ENCODE assay signal across 1 cellular context in genomic region chr14:50344116-50344775, GRCh38.
TF ChIP-seq lines count a peak whose summit lies in the region.

No MANE protein-coding gene starts in this region.

TF ChIP-seq in GM12878, 131 proteins besides CTCF, POLR2A, EP300 and RAD21 (continued from another document and continues in another):
- no peak for TF ChIP-seq ELK1 (IDR thresholded peaks at IDR 0.05; ENCODE audit: low read depth, low read length)
- no peak; the same call in 1 of the 2 replicates for TF ChIP-seq ATF2 (IDR thresholded peaks at IDR 0.05; ENCODE audit: low read length)
- no peak for TF ChIP-seq SIX5 (IDR thresholded peaks at IDR 0.05; ENCODE audit: low read depth, low read length, severe bottlenecking)
- no peak for TF ChIP-seq REST (IDR thresholded peaks at IDR 0.05; ENCODE audit: low read depth, low read length)
- no peak for TF ChIP-seq RBBP5 (conservative IDR thresholded peaks at IDR 0.05)
- no peak for TF ChIP-seq ZSCAN29 (IDR thresholded peaks at IDR 0.05)
- TF ChIP-seq NFYA (IDR thresholded peaks at IDR 0.05; ENCODE audit: borderline replicate concordance, low read depth, low read length) = no peak
- no peak for TF ChIP-seq NR2C1 (IDR thresholded peaks at IDR 0.05)
- peak; percentile 65 for TF ChIP-seq JUNB (IDR thresholded peaks at IDR 0.05)
- TF ChIP-seq HCFC1 (IDR thresholded peaks at IDR 0.05; ENCODE audit: low read length) = no peak
- no peak for TF ChIP-seq IRF5 (IDR thresholded peaks at IDR 0.05; ENCODE audit: borderline replicate concordance)
- no peak for TF ChIP-seq USF1 (IDR thresholded peaks at IDR 0.05; ENCODE audit: borderline replicate concordance, extremely low read length, insufficient read depth, low read depth, low read length)
- no peak for TF ChIP-seq MEF2A (IDR thresholded peaks at IDR 0.05; ENCODE audit: insufficient read depth, low read depth, low read length)
- peak; percentile 28; the same call in 1 of the 2 replicates for TF ChIP-seq PAX5 (IDR thresholded peaks at IDR 0.05; ENCODE audit: borderline replicate concordance, low read depth, low read length)
- TF ChIP-seq POLR2AphosphoS2 (IDR thresholded peaks at IDR 0.05; ENCODE audit: low read depth, low read length) = no peak
- no peak for TF ChIP-seq RAD51 (IDR thresholded peaks at IDR 0.05)
- no peak for TF ChIP-seq TCF12 (IDR thresholded peaks at IDR 0.05; ENCODE audit: low read depth, low read length)
- no peak for TF ChIP-seq BMI1 (IDR thresholded peaks at IDR 0.05; ENCODE audit: borderline replicate concordance)
- no peak for TF ChIP-seq TBL1XR1 (IDR thresholded peaks at IDR 0.05; ENCODE audit: low read depth, low read length)
- no peak for TF ChIP-seq ETV6 (conservative IDR thresholded peaks at IDR 0.05 in 1 of 2, IDR thresholded peaks at IDR 0.05 in 1 of 2; ENCODE audit: borderline replicate concordance in 1 of 2, low read depth in 1 of 2)
- TF ChIP-seq KAT2A (conservative IDR thresholded peaks at IDR 0.05; ENCODE audit: control insufficient read depth, low read depth, low read length) = no peak
- TF ChIP-seq HDGF (IDR thresholded peaks at IDR 0.05) = no peak
- no peak for TF ChIP-seq CBX5 (IDR thresholded peaks at IDR 0.05; ENCODE audit: low read depth)
- TF ChIP-seq FOS (IDR thresholded peaks at IDR 0.05; ENCODE audit: borderline replicate concordance, extremely low read depth, insufficient read length) = no peak
- TF ChIP-seq SPI1 (IDR thresholded peaks at IDR 0.05; ENCODE audit: borderline replicate concordance, insufficient read depth, low read depth, low read length) = no peak
- TF ChIP-seq MLLT1 (IDR thresholded peaks at IDR 0.05) = 0 out of 2 replicates have a peak, but pooled peaks have one; percentile 49
- no peak for TF ChIP-seq TAF1 (IDR thresholded peaks at IDR 0.05; ENCODE audit: borderline replicate concordance, low read depth, low read length)
- TF ChIP-seq IKZF1 (conservative IDR thresholded peaks at IDR 0.05) = 0 out of 2 replicates have a peak, but pooled peaks have one; percentile 19
- no peak for TF ChIP-seq ZNF592 (IDR thresholded peaks at IDR 0.05)
- TF ChIP-seq MAX (IDR thresholded peaks at IDR 0.05; ENCODE audit: low read depth, low read length) = no peak
- TF ChIP-seq BCLAF1 (IDR thresholded peaks at IDR 0.05) = no peak
- TF ChIP-seq IKZF2 (IDR thresholded peaks at IDR 0.05) = peak; percentile 54 to 69; a peak in 3 of 4 replicates
- TF ChIP-seq SUPT20H (IDR thresholded peaks at IDR 0.05; ENCODE audit: borderline replicate concordance, control insufficient read depth, low read depth, low read length) = no peak
- TF ChIP-seq GATAD2B (conservative IDR thresholded peaks at IDR 0.05; ENCODE audit: low read depth) = no peak
- TF ChIP-seq SP1 (IDR thresholded peaks at IDR 0.05; ENCODE audit: low read depth, low read length) = no peak
- TF ChIP-seq YY1 (IDR thresholded peaks at IDR 0.05; ENCODE audit: low read depth, low read length) = no peak
- TF ChIP-seq NRF1 (conservative IDR thresholded peaks at IDR 0.05; ENCODE audit: low read depth, low read length) = no peak
- TF ChIP-seq CEBPZ (IDR thresholded peaks at IDR 0.05; ENCODE audit: low read depth, low read length) = no peak
- peak; percentile 46; the same call in 1 of the 2 replicates for TF ChIP-seq ZNF384 (IDR thresholded peaks at IDR 0.05; ENCODE audit: borderline replicate concordance, low read depth, low read length)
- TF ChIP-seq WRNIP1 (IDR thresholded peaks at IDR 0.05; ENCODE audit: borderline replicate concordance, low read depth, low read length) = no peak
